2 cellular contexts compared by ENCODE assay signal in genomic region chr19:38617764-38618589, GRCh38.
TF ChIP-seq lines count a peak whose summit lies in the region.

TSS of gene MAP4K1 (minus strand) at chr19:38617953. CDS start at chr19:38617895, 58 bp downstream.

TF ChIP-seq in SK-N-SH, 30 proteins besides CTCF, POLR2A, EP300 and RAD21 (continued from another document):
- TF ChIP-seq USF1 (IDR thresholded peaks at IDR 0.05; ENCODE audit: borderline replicate concordance, low read depth) (no peak), SIN3A (IDR thresholded peaks at IDR 0.05; ENCODE audit: borderline replicate concordance, low read depth, low read length) (no peak), SMC3 (IDR thresholded peaks at IDR 0.05; ENCODE audit: low read depth, low read length) (no peak), CHD2 (IDR thresholded peaks at IDR 0.05; ENCODE audit: low read length, partially characterized antibody) (no peak), RXRA (IDR thresholded peaks at IDR 0.05; ENCODE audit: borderline replicate concordance, low read depth) (no peak), TCF12 (IDR thresholded peaks at IDR 0.05) (no peak), MXI1 (IDR thresholded peaks at IDR 0.05; ENCODE audit: low read depth, low read length) (no peak), MEF2A (IDR thresholded peaks at IDR 0.05; ENCODE audit: borderline replicate concordance, low read depth) (no peak), USF2 (IDR thresholded peaks at IDR 0.05; ENCODE audit: borderline replicate concordance, low read depth, low read length) (no peak), ZBTB33 (IDR thresholded peaks at IDR 0.05; ENCODE audit: borderline replicate concordance, low read depth) (no peak), POLR2AphosphoS5 (IDR thresholded peaks at IDR 0.05; ENCODE audit: low read depth, low read length) (no peak), MAX (IDR thresholded peaks at IDR 0.05; ENCODE audit: low read depth) (no peak), PBX3 (IDR thresholded peaks at IDR 0.05) (no peak)

TF ChIP-seq in SK-N-SH treated with all-trans-retinoic acid at 6 μM for 48 hours, 23 proteins besides CTCF, POLR2A, EP300 and RAD21 (continued from another document):
- TF ChIP-seq ZNF565 (CRISPR knock-in tag; conservative IDR thresholded peaks at IDR 0.05; ENCODE audit: low read depth) (no peak), PPARA (CRISPR knock-in tag; IDR thresholded peaks at IDR 0.05; ENCODE audit: borderline replicate concordance) (no peak), TOX (CRISPR knock-in tag; IDR thresholded peaks at IDR 0.05; ENCODE audit: borderline replicate concordance) (no peak), ARNTL (CRISPR knock-in tag; IDR thresholded peaks at IDR 0.05; ENCODE audit: borderline replicate concordance, low read depth) (no peak), CSDC2 (CRISPR knock-in tag; IDR thresholded peaks at IDR 0.05) (no peak), GLIS3 (CRISPR knock-in tag; IDR thresholded peaks at IDR 0.05) (no peak), CSRNP3 (CRISPR knock-in tag; IDR thresholded peaks at IDR 0.05) (no peak), ESRRG (CRISPR knock-in tag; IDR thresholded peaks at IDR 0.05) (no peak), OSR1 (CRISPR knock-in tag; IDR thresholded peaks at IDR 0.05) (no peak), ZFP3 (CRISPR knock-in tag; IDR thresholded peaks at IDR 0.05) (no peak), ZNF70 (CRISPR knock-in tag; IDR thresholded peaks at IDR 0.05) (no peak), ZFP30 (CRISPR knock-in tag; IDR thresholded peaks at IDR 0.05) (no peak), POU6F1 (CRISPR knock-in tag; IDR thresholded peaks at IDR 0.05; ENCODE audit: borderline replicate concordance, low read depth) (no peak), PATZ1 (CRISPR knock-in tag; IDR thresholded peaks at IDR 0.05; ENCODE audit: borderline replicate concordance) (no peak)
